In the genomic region with DNA sequence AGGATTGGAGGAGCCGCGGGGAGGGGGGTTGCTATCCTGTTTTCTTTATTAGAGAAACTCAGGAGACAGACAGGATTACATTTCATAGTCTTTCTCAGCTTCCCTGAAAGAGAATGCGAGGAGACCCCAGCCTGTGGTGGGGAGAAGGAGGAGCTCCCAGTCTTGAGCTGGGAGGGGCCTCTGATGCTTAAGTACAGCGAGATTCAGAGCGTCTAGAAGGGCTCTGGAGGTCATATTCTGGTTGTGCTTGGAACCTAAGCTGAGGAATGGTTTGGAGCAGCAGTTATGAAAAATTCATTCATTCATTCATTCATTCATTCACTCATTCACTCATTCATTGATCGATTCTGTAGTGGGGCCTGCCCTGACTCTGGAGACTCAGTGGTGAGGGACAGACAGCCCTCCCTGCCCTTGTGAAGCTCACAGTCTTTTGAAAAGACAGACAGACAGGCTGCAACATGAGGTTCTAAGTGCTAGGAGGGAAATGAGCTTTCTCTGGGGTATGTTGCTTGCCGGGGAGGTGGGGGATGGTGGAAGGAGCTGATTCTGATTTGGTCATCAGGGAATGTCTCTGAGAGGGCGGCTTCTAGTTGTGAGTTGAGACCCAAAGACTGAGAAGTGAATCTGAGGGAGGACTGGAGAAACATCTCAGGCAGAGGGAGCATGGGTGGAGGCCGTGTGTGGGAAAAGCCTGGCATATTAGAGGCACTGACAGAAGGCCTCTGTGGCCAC, we compare ENCODE assay signal across 9 cellular contexts. TPM values are rescaled to one million over a fixed set of nuclear protein-coding genes. Genes with fewer than 3 reads are reported as not detected.
DNase-seq lines count a peak whose midpoint lies in the region; ATAC-seq and TF ChIP-seq lines count a peak whose summit lies in the region.
"Had no signal": no experiment of that assay in that cellular context is flagged by ENCODE, and none has a peak within 500 bp of the region (broad histone marks: within the 10 kb centered on the region; RNA-seq: fewer than 3 reads in every experiment).

No MANE protein-coding gene starts in this region.

- POLR2A ChIA-PET in WTC11 (lab: Charles Lee) = interaction anchor here (0.6 to 3.8 kb wide), 10 partner anchors 20 to 224 kb away, joined by 3 to 83 read pairs (median 4); no protein-coding TSS in a partner anchor

- no peak for DNase-seq in T-helper 1 cell
- DNase-seq in WTC11 (ENCODE audit: low spot score) = no peak
- DNase-seq in hepatic stellate cell (ENCODE audit: low spot score) = peak; percentile 73
- DNase-seq in superior temporal gyrus (ENCODE audit: extremely low spot score) = no peak
- DNase-seq: NCI-H1436 had no signal

- peak overlapping the region; percentile 9 for H3K27ac ChIP-seq in temporal lobe (ENCODE audit: low read depth, low read length)

- H3K9me3 Mint-ChIP-seq in T-helper 1 cell treated with Interleukin-12 subunit alpha and Interleukin-12 subunit beta and Interleukin-4 antibody, amounts not matched to agents 30 μg/mL and 1 μg/mL, for 36 hours = no peaks in the 10 kb centered on the region
- H3K9me3 Mint-ChIP-seq in WTC11 = no peaks in the 10 kb centered on the region

- peaks cover 56% of the 10 kb centered on the region for H3K27me3 Mint-ChIP-seq in T-helper 1 cell treated with Interleukin-12 subunit alpha and Interleukin-12 subunit beta and Interleukin-4 antibody, amounts not matched to agents 30 μg/mL and 1 μg/mL, for 36 hours (ENCODE audit: low read depth)
- H3K27me3 Mint-ChIP-seq in WTC11 (ENCODE audit: low read depth) = no peaks in the 10 kb centered on the region; the same call in 1 of the 2 replicates

- CTCF ChIA-PET in WTC11 (lab: Charles Lee) = interaction anchor here (0.6 to 3.9 kb wide), 16 partner anchors 9 to 386 kb away, joined by 3 to 59 read pairs (median 3); a partner anchor contains a TSS

- peaks cover 26% of the 10 kb centered on the region for H3K4me1 Mint-ChIP-seq in T-helper 1 cell treated with Interleukin-12 subunit alpha and Interleukin-12 subunit beta and Interleukin-4 antibody, amounts not matched to agents 30 μg/mL and 1 μg/mL, for 36 hours (ENCODE audit: low read depth)
- peaks cover 62% of the 10 kb centered on the region for H3K4me1 Mint-ChIP-seq in WTC11

- H3K27ac Mint-ChIP-seq in T-helper 1 cell treated with Interleukin-12 subunit alpha and Interleukin-12 subunit beta and Interleukin-4 antibody, amounts not matched to agents 30 μg/mL and 1 μg/mL, for 36 hours = peak overlapping the region; percentile 32
- H3K27ac Mint-ChIP-seq in WTC11 = peak overlapping the region; percentile 93

- ATAC-seq in WTC11 = peak; percentile 25
- no peak for ATAC-seq in HG03045 (IDR thresholded peaks at IDR 0.05; ENCODE audit: unreplicated experiment)
- ATAC-seq in GM18858 (IDR thresholded peaks at IDR 0.05; ENCODE audit: unreplicated experiment) = no peak

- TF ChIP-seq CTCF in WTC11 (IDR thresholded peaks at IDR 0.05) = no peak

- H3K4me3 Mint-ChIP-seq in T-helper 1 cell treated with Interleukin-12 subunit alpha and Interleukin-12 subunit beta and Interleukin-4 antibody, amounts not matched to agents 30 μg/mL and 1 μg/mL, for 36 hours = no peak overlapping the region
- peak overlapping the region; percentile 96 for H3K4me3 Mint-ChIP-seq in WTC11

- no peaks in the 10 kb centered on the region for H3K36me3 Mint-ChIP-seq in T-helper 1 cell treated with Interleukin-12 subunit alpha and Interleukin-12 subunit beta and Interleukin-4 antibody, amounts not matched to agents 30 μg/mL and 1 μg/mL, for 36 hours (ENCODE audit: low read depth)
- peaks cover 18% of the 10 kb centered on the region for H3K36me3 Mint-ChIP-seq in WTC11

TF ChIP-seq in WTC11, 78 proteins besides CTCF, POLR2A, EP300 and RAD21:
- TF ChIP-seq SMAD3 (CRISPR knock-in tag; IDR thresholded peaks at IDR 0.05; ENCODE audit: borderline replicate concordance) (peak; percentile 27; the same call in 1 of the 2 replicates), CBFB (CRISPR knock-in tag; IDR thresholded peaks at IDR 0.05; ENCODE audit: low read depth) (no peak)
TF ChIP-seq in WTC11: peak in this region for 1.

RNA-seq across cellular contexts. Expression of a gene that starts 2.5 kb away (rescaled TPM):
- total RNA-seq in WTC11 (2021) (99.6 to 140 TPM (median 103 TPM) in 3 replicates), temporal lobe (7.1 TPM)

Comparison
In these comparisons a context has a peak if more than half of its experiments do, and no peak if none do; other contexts are left out.
1. RNA of a gene that starts 2.5 kb away (total RNA-seq): 99.6 to 140 TPM in WTC11; 7.1 TPM in temporal lobe (single experiment); every median in the first group is over 10 times any median in the second.